ENCODE assay signal across 1 cellular context in genomic region chr17:17028059-17028877, GRCh38.
A peak's percentile ranks its signal among the peaks of the same experiment; 100 is the strongest.
TF ChIP-seq lines count a peak whose summit lies in the region.

No MANE protein-coding gene starts in this region.

TF ChIP-seq in HepG2, 621 proteins besides CTCF, POLR2A, EP300 and RAD21 (continued from another document and continues in another):
- TF ChIP-seq PRDM4 (CRISPR knock-in tag; IDR thresholded peaks at IDR 0.05; ENCODE audit: borderline replicate concordance) (no peak), ZNF367 (CRISPR knock-in tag; IDR thresholded peaks at IDR 0.05; ENCODE audit: borderline replicate concordance) (no peak), BRCA1 (CRISPR knock-in tag; IDR thresholded peaks at IDR 0.05) (0 out of 2 replicates have a peak, but pooled peaks have one; percentile 62), MLX (CRISPR knock-in tag; IDR thresholded peaks at IDR 0.05) (0 out of 2 replicates have a peak, but pooled peaks have one; percentile 15), ASH2L (IDR thresholded peaks at IDR 0.05; ENCODE audit: insufficient read length, low read depth, low read length) (peak; percentile 33), ARHGAP35 (CRISPR knock-in tag; IDR thresholded peaks at IDR 0.05; ENCODE audit: borderline replicate concordance) (peak; percentile 60; the same call in 1 of the 2 replicates), MXI1 (IDR thresholded peaks at IDR 0.05; ENCODE audit: borderline replicate concordance, low read depth, low read length) (peak; percentile 96; the same call in 2 of the 3 replicates), IRF1 (CRISPR knock-in tag; IDR thresholded peaks at IDR 0.05; ENCODE audit: low read depth) (no peak), NR0B2 (CRISPR knock-in tag; IDR thresholded peaks at IDR 0.05) (peak; percentile 41; the same call in 1 of the 2 replicates), CC2D1A (CRISPR knock-in tag; IDR thresholded peaks at IDR 0.05) (no peak), ZNF510 (CRISPR knock-in tag; IDR thresholded peaks at IDR 0.05; ENCODE audit: low read depth) (no peak), KLF12 (CRISPR knock-in tag; IDR thresholded peaks at IDR 0.05; ENCODE audit: borderline replicate concordance) (peak; percentile 91), ZNF34 (CRISPR knock-in tag; IDR thresholded peaks at IDR 0.05; ENCODE audit: borderline replicate concordance) (0 out of 2 replicates have a peak, but pooled peaks have one; percentile 67), RNF219 (CRISPR knock-in tag; IDR thresholded peaks at IDR 0.05) (no peak), MXD1 (CRISPR knock-in tag; IDR thresholded peaks at IDR 0.05) (peak; percentile 46; the same call in 1 of the 2 replicates), MZF1 (CRISPR knock-in tag; IDR thresholded peaks at IDR 0.05; ENCODE audit: borderline replicate concordance) (0 out of 2 replicates have a peak, but pooled peaks have one; percentile 31), ZMYM2 (CRISPR knock-in tag; IDR thresholded peaks at IDR 0.05) (no peak), ZNF512 (CRISPR knock-in tag; IDR thresholded peaks at IDR 0.05) (no peak), SP1 (IDR thresholded peaks at IDR 0.05) (no peak), SP1 (CRISPR knock-in tag; IDR thresholded peaks at IDR 0.05) (peak; percentile 94), NFYB (CRISPR knock-in tag; IDR thresholded peaks at IDR 0.05) (peak; percentile 13; the same call in 1 of the 2 replicates), SNAPC4 (CRISPR knock-in tag; IDR thresholded peaks at IDR 0.05) (no peak), ATF3 (CRISPR knock-in tag; IDR thresholded peaks at IDR 0.05) (peak; percentile 93), HOMEZ (CRISPR knock-in tag; IDR thresholded peaks at IDR 0.05; ENCODE audit: low read depth) (peak; percentile 65), KMT2A (CRISPR knock-in tag; IDR thresholded peaks at IDR 0.05) (no peak), ZNF609 (CRISPR knock-in tag; IDR thresholded peaks at IDR 0.05; ENCODE audit: borderline replicate concordance) (peak; percentile 84)
